ENCODE assay signal across 8 cellular contexts in genomic region chr20:21505161-21505809, GRCh38. TPM values are rescaled to one million over a fixed set of nuclear protein-coding genes. Genes with fewer than 3 reads are reported as not detected.
DNase-seq lines count a peak whose midpoint lies in the region; ATAC-seq, FAIRE-seq and TF ChIP-seq lines count a peak whose summit lies in the region.

No MANE protein-coding gene starts in this region.

- no peaks in the 10 kb centered on the region for H3K9me3 Mint-ChIP-seq in activated B cell treated with CpG ODN at 0.5 μM for 24 hours

- H3K27me3 ChIP-seq in bronchial epithelial cell (ENCODE audit: control insufficient read depth, insufficient read depth, low read length): peaks cover 40% of the 10 kb centered on the region

- no peak overlapping the region for H3K27ac Mint-ChIP-seq in activated B cell treated with CpG ODN at 0.5 μM for 24 hours

- DNase-seq in NK-92 treated with Interleukin-12 subunit alpha and Interleukin-12 subunit beta, amount 100 ng/mL, for 24 hours (lab: John Stamatoyannopoulos, UW): peak; percentile 30
- no peak for DNase-seq in NK-92 (lab: John Stamatoyannopoulos, UW; ENCODE audit: unreplicated experiment)
- DNase-seq in MV-4-11 (lab: John Stamatoyannopoulos, UW): peak; percentile 9
- DNase-seq in activated B cell treated with CpG ODN at 0.5 μM for 24 hours: peak; percentile 69
- DNase-seq in bronchial epithelial cell (ENCODE audit: low read depth): no peak
- DNase-seq in iris pigment epithelial cell (ENCODE audit: low read depth): peak; percentile 27
- peak; percentile 85 to 86 for DNase-seq in stimulated activated CD4-positive, alpha-beta T cell treated with anti-CD3 and anti-CD28 coated beads, Interleukin-1b, Interleukin-23, amount 100 ng/mL, for 4 hours (ENCODE audit: low read depth in 2 of 2)

- H3K4me3 Mint-ChIP-seq in activated B cell treated with CpG ODN at 0.5 μM for 24 hours: peak overlapping the region; percentile 38

- H3K36me3 Mint-ChIP-seq in activated B cell treated with CpG ODN at 0.5 μM for 24 hours (ENCODE audit: low read depth): no peaks in the 10 kb centered on the region

- POLR2A ChIA-PET in activated B cell treated with CpG ODN at 0.5 μM for 24 hours (lab: Charles Lee): no interaction called here

- H3K4me1 Mint-ChIP-seq in activated B cell treated with CpG ODN at 0.5 μM for 24 hours: peaks cover 24% of the 10 kb centered on the region

- H3K4me3 ChIP-seq in bronchial epithelial cell (ENCODE audit: low read depth, low read length): peak overlapping the region; percentile 46

- H3K36me3 ChIP-seq in bronchial epithelial cell (ENCODE audit: control insufficient read depth, insufficient read depth, low read length): no peaks in the 10 kb centered on the region

- intact Hi-C loops in activated B cell treated with CpG ODN at 0.5 μM for 24 hours (cut with micrococcal nuclease): loop anchor here (1.0 to 10.0 kb wide), 6 partner anchors 269 to 1420 kb away; no protein-coding TSS in a partner anchor

- TF ChIP-seq CTCF in activated B cell treated with CpG ODN at 0.5 μM for 24 hours (IDR thresholded peaks at IDR 0.05): peak; percentile 35
- TF ChIP-seq CTCF in bronchial epithelial cell (IDR thresholded peaks at IDR 0.05; ENCODE audit: insufficient read depth, low read length, severe bottlenecking): peak; percentile 98

- H3K27me3 Mint-ChIP-seq in activated B cell treated with CpG ODN at 0.5 μM for 24 hours: peaks cover 63% of the 10 kb centered on the region

- peak; percentile 57 for ATAC-seq in activated B cell treated with CpG ODN at 0.5 μM for 24 hours (ENCODE audit: low read depth)
- ATAC-seq in HG03039 (IDR thresholded peaks at IDR 0.05; ENCODE audit: unreplicated experiment): no peak

- FAIRE-seq in bronchial epithelial cell (lab: Jason Lieb, UNC): no peak

- CTCF ChIA-PET in activated B cell treated with CpG ODN at 0.5 μM for 24 hours (lab: Charles Lee): interaction anchor here (0.6 to 6.4 kb wide), 20 partner anchors 16 to 1421 kb away, joined by 3 to 79 read pairs (median 3); no protein-coding TSS in a partner anchor

RNA-seq across cellular contexts. Expression of gene NKX2-2, which starts 8.6 kb away (rescaled TPM):
- total RNA-seq in activated B cell treated with CpG ODN at 0.5 μM for 24 hours: not detected in 2 replicates
- total RNA-seq in bronchial epithelial cell: not detected in 2 replicates

Comparison
In these comparisons a context has a peak if more than half of its experiments do, and no peak if none do; other contexts are left out.
1. DNase-seq: peak in NK-92 treated with Interleukin-12 subunit alpha and Interleukin-12 subunit beta, amount 100 ng/mL, for 24 hours (single experiment), MV-4-11 (single experiment), activated B cell treated with CpG ODN at 0.5 μM for 24 hours (single experiment), iris pigment epithelial cell (single experiment) and stimulated activated CD4-positive, alpha-beta T cell treated with anti-CD3 and anti-CD28 coated beads, Interleukin-1b, Interleukin-23, amount 100 ng/mL, for 4 hours (2 of 2); none in NK-92 (single experiment) and bronchial epithelial cell (single experiment).